Comparison of ENCODE assay signal across 8 cellular contexts in genomic region chr7:152436279-152437147, GRCh38. TPM values are rescaled to one million over a fixed set of nuclear protein-coding genes. Genes with fewer than 3 reads are reported as not detected.
A peak's percentile ranks its signal among the peaks of the same experiment; 100 is the strongest.
DNase-seq lines count a peak whose midpoint lies in the region; ATAC-seq and TF ChIP-seq lines count a peak whose summit lies in the region.

No MANE protein-coding gene starts in this region.

- H3K4me1 ChIP-seq in prostate gland (replicated peaks) = no peaks in the 10 kb centered on the region

- H3K27ac ChIP-seq in prostate gland = peak overlapping the region; percentile 99

- intact Hi-C loops in left ventricle myocardium superior (cut with micrococcal nuclease) = no loop called here
- intact Hi-C loops in prostate gland (cut with DNase I) = loop anchor here (1.0 to 10.0 kb wide), 2 partner anchors 28 to 412 kb away; partner anchors contain the start of gene GALNT11

- no peaks in the 10 kb centered on the region for H3K36me3 ChIP-seq in prostate gland

- TF ChIP-seq CTCF in GM12865 (IDR thresholded peaks at IDR 0.05; ENCODE audit: insufficient read depth, low read depth, low read length, missing control alignments) (no peak), prostate gland (IDR thresholded peaks at IDR 0.05) (no peak)

- H3K9me3 ChIP-seq in prostate gland = no peaks in the 10 kb centered on the region

- under 1% methylated on average over 66 of the region's 118 CpGs for WGBS in prostate gland

- peak; percentile 96 for DNase-seq in GM12865 (ENCODE audit: low read depth)
- DNase-seq in NCI-H1417 (lab: John Stamatoyannopoulos, UW) = peak; percentile 97
- DNase-seq in T-helper 1 cell = peak; percentile 85 to 93 (median 87)
- peak; percentile 42 to 93 (median 87) for DNase-seq in amygdala (lab: John Stamatoyannopoulos, UW)
- peak; percentile 96 for DNase-seq in left ventricle myocardium superior
- DNase-seq in prostate gland (ENCODE audit: low spot score) = peak; percentile 92
- DNase-seq in ureter (ENCODE audit: low spot score) = peak; percentile 94

- no peaks in the 10 kb centered on the region for H3K27me3 ChIP-seq in prostate gland (replicated peaks; ENCODE audit: insufficient read depth)

- peak overlapping the region; percentile 52 for H3K4me3 ChIP-seq in GM12865 (ENCODE audit: low read depth, low read length)
- peak overlapping the region; percentile 65 to 99 for H3K4me3 ChIP-seq in prostate gland

- peak; percentile 59 for TF ChIP-seq POLR2A in prostate gland (IDR thresholded peaks at IDR 0.05)

- ATAC-seq in HG02678 (IDR thresholded peaks at IDR 0.05; ENCODE audit: unreplicated experiment) (peak; percentile 49), left ventricle myocardium superior (peak; percentile 90)

RNA-seq across cellular contexts. Expression of gene KMT2C, which starts 0.7 kb away (rescaled TPM):
- total RNA-seq in left ventricle myocardium superior = 40.2 TPM
- total RNA-seq in prostate gland = 100 to 1,000 TPM in 1 of 2 donors, 10 to 100 TPM in 1; 70.8 to 118 TPM
- total RNA-seq in ureter = 139 TPM

Comparison
In these comparisons a context has a peak if more than half of its experiments do, and no peak if none do; other contexts are left out.
1. Peak in every context shown above with its lines: DNase-seq, ATAC-seq, H3K4me3 ChIP-seq and H3K27ac ChIP-seq.